In genomic region chr1:31936278-31936965, GRCh38 we compare ENCODE assay signal across 8 cellular contexts. TPM values are rescaled to one million over a fixed set of nuclear protein-coding genes. Genes with fewer than 3 reads are reported as not detected.
DNase-seq lines count a peak whose midpoint lies in the region; ATAC-seq and TF ChIP-seq lines count a peak whose summit lies in the region.

No MANE protein-coding gene starts in this region.

- H3K4me1 ChIP-seq in SJSA1 (replicated peaks) (peaks cover 73% of the 10 kb centered on the region), esophagus squamous epithelium (peaks cover 25 to 82% (median 67%) of the 10 kb centered on the region in 3 donors), rectal smooth muscle tissue (ENCODE audit: control insufficient read depth, insufficient read depth, low read length) (peaks cover 34% of the 10 kb centered on the region)

- H3K9ac ChIP-seq in rectal smooth muscle tissue (ENCODE audit: low read length), result no peak overlapping the region

- TF ChIP-seq CTCF in esophagus squamous epithelium (IDR thresholded peaks at IDR 0.05), result no peak

- 56 to 58% methylated on average over 8 of the region's 8 CpGs for WGBS in esophagus squamous epithelium, 2 donors

- ATAC-seq in sciatic nerve, result no peak
- ATAC-seq in GM21619 (IDR thresholded peaks at IDR 0.05; ENCODE audit: unreplicated experiment), result no peak
- ATAC-seq in GM18909 (IDR thresholded peaks at IDR 0.05; ENCODE audit: poor library complexity, unreplicated experiment), result no peak

- TF ChIP-seq POLR2A in esophagus squamous epithelium (IDR thresholded peaks at IDR 0.05), result peak in 1 of 4 donors; percentile 48

- H3K9me3 ChIP-seq in SJSA1 (replicated peaks) (no peaks in the 10 kb centered on the region), esophagus squamous epithelium (no peaks in the 10 kb centered on the region)

- H3K27me3 ChIP-seq in H7 (ENCODE audit: control insufficient read depth, insufficient read depth, low read length), result no peaks in the 10 kb centered on the region
- H3K27me3 ChIP-seq in SJSA1 (replicated peaks), result no peaks in the 10 kb centered on the region
- no peaks in the 10 kb centered on the region for H3K27me3 ChIP-seq in esophagus squamous epithelium
- H3K27me3 ChIP-seq in rectal smooth muscle tissue (ENCODE audit: control insufficient read depth, insufficient read depth, low read length), result no peaks in the 10 kb centered on the region

- H3K27ac ChIP-seq in SJSA1, result 0 out of 2 replicates have a peak overlapping the region, but pooled peaks have one; percentile 82
- peak overlapping the region; percentile 96 to 99 (median 98) for H3K27ac ChIP-seq in esophagus squamous epithelium
- H3K27ac ChIP-seq in rectal smooth muscle tissue (ENCODE audit: low read depth, low read length), result peak overlapping the region; percentile 95

- intact Hi-C loops in esophagus squamous epithelium (cut with DNase I) (no loop called here), sciatic nerve (cut with DNase I) (no loop called here)

- H3K4me3 ChIP-seq in H7 (ENCODE audit: insufficient read depth, low read depth, low read length) (peak overlapping the region; percentile 86), SJSA1 (peak overlapping the region; percentile 99), esophagus squamous epithelium (peak overlapping the region; percentile 72 to 97 (median 82)), rectal smooth muscle tissue (ENCODE audit: low read length) (peak overlapping the region; percentile 98)

- no peaks in the 10 kb centered on the region for H3K36me3 ChIP-seq in H7 (replicated peaks; ENCODE audit: control insufficient read depth, insufficient read depth, low read length)
- H3K36me3 ChIP-seq in SJSA1, result peaks cover 20% of the 10 kb centered on the region
- H3K36me3 ChIP-seq in esophagus squamous epithelium, result no peaks in the 10 kb centered on the region
- no peaks in the 10 kb centered on the region for H3K36me3 ChIP-seq in rectal smooth muscle tissue (ENCODE audit: control insufficient read depth, insufficient read depth, low read length)

- DNase-seq in H7 (no peak), SJSA1 (ENCODE audit: low read depth in 1 of 2, low spot score in 2 of 2) (no peak), esophagus squamous epithelium (lab: John Stamatoyannopoulos, UW) (no peak), HT-29 (ENCODE audit: low spot score) (no peak), sciatic nerve (ENCODE audit: low spot score) (no peak)

RNA-seq across cellular contexts. Expression of gene PTP4A2, which starts 1.7 kb away (rescaled TPM):
- total RNA-seq in H7 (2014; rRNA removed; shearing (Covaris generic)), result 307 and 444 TPM in 2 replicates
- 287 and 325 TPM in 2 replicates for total RNA-seq in SJSA1 (2014; rRNA removed; shearing (Covaris generic))
- 100 to 1,000 TPM in 3 of 4 donors, 10 to 100 TPM in 1; 71.4 to 122 (median 108) TPM for total RNA-seq in esophagus squamous epithelium
- total RNA-seq in HT-29 (2014; rRNA removed; shearing (Covaris generic)), result 198 and 218 TPM in 2 replicates
- 256 TPM for total RNA-seq in sciatic nerve
